In the genomic region with DNA sequence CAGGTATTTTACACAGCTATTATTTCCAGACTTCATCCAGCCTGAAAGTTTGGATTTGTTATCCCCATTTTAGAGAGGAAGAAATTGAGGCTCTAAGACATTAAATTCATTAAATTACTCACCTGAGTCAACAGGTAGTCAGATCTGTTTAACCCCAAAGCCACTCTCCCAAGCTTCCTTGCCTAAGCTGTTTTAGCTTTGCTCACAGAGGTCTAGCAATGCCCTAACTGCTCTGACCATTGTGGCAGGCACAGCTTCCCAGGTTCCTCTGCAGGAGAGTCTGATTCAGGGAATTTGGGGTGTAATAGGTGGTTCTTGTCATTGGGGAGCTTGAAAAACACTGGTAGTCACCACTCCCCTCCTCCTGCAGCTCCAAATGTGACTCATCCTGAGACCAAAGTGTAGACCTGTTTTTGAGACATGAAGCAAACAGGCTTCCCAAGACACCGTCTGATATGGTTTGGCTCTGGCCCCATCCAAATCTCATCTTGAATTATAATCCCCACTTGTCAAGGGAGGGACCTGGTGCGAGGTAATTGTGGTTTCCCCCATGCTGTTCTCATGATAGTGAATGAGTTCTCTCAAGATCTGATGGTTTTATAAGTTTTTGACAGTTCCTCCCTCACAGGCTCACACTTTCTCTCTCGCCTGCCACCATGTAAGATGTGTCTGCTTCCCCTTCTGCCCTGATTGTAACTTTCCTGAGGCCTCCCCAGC, we compare ENCODE assay signal across 1 cellular context.
TF ChIP-seq lines count a peak whose summit lies in the region.

No MANE protein-coding gene starts in this region.

TF ChIP-seq in IMR-90, 13 proteins besides CTCF, POLR2A, EP300 and RAD21 (continued from another document):
- TF ChIP-seq, protein P1, sequence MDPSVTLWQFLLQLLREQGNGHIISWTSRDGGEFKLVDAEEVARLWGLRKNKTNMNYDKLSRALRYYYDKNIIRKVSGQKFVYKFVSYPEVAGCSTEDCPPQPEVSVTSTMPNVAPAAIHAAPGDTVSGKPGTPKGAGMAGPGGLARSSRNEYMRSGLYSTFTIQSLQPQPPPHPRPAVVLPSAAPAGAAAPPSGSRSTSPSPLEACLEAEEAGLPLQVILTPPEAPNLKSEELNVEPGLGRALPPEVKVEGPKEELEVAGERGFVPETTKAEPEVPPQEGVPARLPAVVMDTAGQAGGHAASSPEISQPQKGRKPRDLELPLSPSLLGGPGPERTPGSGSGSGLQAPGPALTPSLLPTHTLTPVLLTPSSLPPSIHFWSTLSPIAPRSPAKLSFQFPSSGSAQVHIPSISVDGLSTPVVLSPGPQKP (IDR thresholded peaks at IDR 0.05; ENCODE audit: borderline replicate concordance, low read depth, low read length): no peak
- no peak for TF ChIP-seq RFX5 (IDR thresholded peaks at IDR 0.05; ENCODE audit: low read depth, low read length)
- no peak for TF ChIP-seq SMC3 (IDR thresholded peaks at IDR 0.05; ENCODE audit: low read depth, low read length)
- no peak for TF ChIP-seq NFE2L2 (IDR thresholded peaks at IDR 0.05; ENCODE audit: low read depth, low read length)
- no peak for TF ChIP-seq MAZ (IDR thresholded peaks at IDR 0.05; ENCODE audit: borderline replicate concordance, low read depth, low read length)
- no peak for TF ChIP-seq FOS (IDR thresholded peaks at IDR 0.05; ENCODE audit: low read depth, low read length)
- TF ChIP-seq MXI1 (IDR thresholded peaks at IDR 0.05; ENCODE audit: borderline replicate concordance, low read depth, low read length): no peak
- TF ChIP-seq CHD1 (IDR thresholded peaks at IDR 0.05; ENCODE audit: low read depth, low read length): no peak
- no peak for TF ChIP-seq MAFK (IDR thresholded peaks at IDR 0.05; ENCODE audit: low read depth, low read length)
- no peak for TF ChIP-seq CEBPB (IDR thresholded peaks at IDR 0.05; ENCODE audit: low read depth, low read length)
- TF ChIP-seq, protein P2, sequence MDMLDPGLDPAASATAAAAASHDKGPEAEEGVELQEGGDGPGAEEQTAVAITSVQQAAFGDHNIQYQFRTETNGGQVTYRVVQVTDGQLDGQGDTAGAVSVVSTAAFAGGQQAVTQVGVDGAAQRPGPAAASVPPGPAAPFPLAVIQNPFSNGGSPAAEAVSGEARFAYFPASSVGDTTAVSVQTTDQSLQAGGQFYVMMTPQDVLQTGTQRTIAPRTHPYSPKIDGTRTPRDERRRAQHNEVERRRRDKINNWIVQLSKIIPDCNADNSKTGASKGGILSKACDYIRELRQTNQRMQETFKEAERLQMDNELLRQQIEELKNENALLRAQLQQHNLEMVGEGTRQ (IDR thresholded peaks at IDR 0.05; ENCODE audit: low read depth, low read length): no peak
- no peak for TF ChIP-seq RCOR1 (IDR thresholded peaks at IDR 0.05; ENCODE audit: insufficient replicate concordance, low read length)
